In the genomic region with DNA sequence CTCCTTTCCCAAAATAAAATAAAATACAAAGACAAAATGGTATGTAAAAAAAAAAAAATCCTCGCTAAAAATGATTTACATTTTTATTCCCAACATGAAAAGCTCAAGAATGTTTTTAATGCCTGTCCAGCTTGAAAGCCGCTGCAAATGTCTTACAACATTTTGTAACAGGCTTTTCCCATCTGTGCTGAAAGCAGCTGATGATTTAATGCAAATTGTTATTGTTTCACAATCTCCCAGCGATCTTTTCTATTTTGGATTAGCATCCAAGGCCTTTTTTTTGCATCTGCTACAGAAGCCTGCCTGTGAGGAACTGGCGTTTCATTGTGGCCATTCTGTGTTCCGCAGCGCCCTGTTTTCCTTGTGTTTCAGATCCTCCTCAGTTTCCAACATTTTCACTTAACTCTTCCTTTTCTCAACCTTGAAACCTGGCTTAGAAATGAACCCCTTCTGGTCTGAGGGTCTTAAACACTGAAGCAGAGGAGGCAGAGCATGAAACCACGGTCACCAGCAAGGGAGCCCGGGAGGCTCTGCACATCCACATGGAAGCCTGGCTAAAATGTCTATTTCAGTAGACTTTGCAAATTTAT, we compare ENCODE assay signal across 15 cellular contexts.
A peak's percentile ranks its signal among the peaks of the same experiment; 100 is the strongest.
DNase-seq lines count a peak whose midpoint lies in the region; ATAC-seq and TF ChIP-seq lines count a peak whose summit lies in the region.
"Had no signal": no experiment of that assay in that cellular context is flagged by ENCODE, and none has a peak within 500 bp of the region (broad histone marks: within the 10 kb centered on the region; RNA-seq: fewer than 3 reads in every experiment).

No MANE protein-coding gene starts in this region.

- H3K27me3 ChIP-seq in IMR-90 (ENCODE audit: control insufficient read depth, insufficient read depth, low read length) (no peaks in the 10 kb centered on the region), fibroblast of lung (ENCODE audit: control insufficient read depth, insufficient read depth, low read length) (no peaks in the 10 kb centered on the region), muscle layer of duodenum (ENCODE audit: low read depth, low read length) (no peaks in the 10 kb centered on the region), thoracic aorta (replicated peaks; ENCODE audit: insufficient read depth) (no peaks in the 10 kb centered on the region)
- H3K27me3 ChIP-seq: esophagus squamous epithelium, testis had no signal

- peak overlapping the region; percentile 77; the same call in 1 of the 2 replicates for H3K27ac ChIP-seq in IMR-90 (ENCODE audit: insufficient read depth, low read length)
- peak overlapping the region; percentile 87 for H3K27ac ChIP-seq in fibroblast of lung (ENCODE audit: insufficient read depth, low read length)
- H3K27ac ChIP-seq in muscle layer of duodenum (ENCODE audit: low read length): peak overlapping the region; percentile 68
- H3K27ac ChIP-seq in thoracic aorta: peak overlapping the region; percentile 82 to 85
- H3K27ac ChIP-seq: KMS-11, PC-9, testis had no signal

- no peaks in the 10 kb centered on the region for H3K79me1 ChIP-seq in IMR-90 (ENCODE audit: low read depth in 1 of 2, low read length in 2 of 2)

- peak overlapping the region; percentile 36 for H3K4me2 ChIP-seq in IMR-90 (ENCODE audit: low read depth, low read length)
- H3K4me2 ChIP-seq in fibroblast of lung (ENCODE audit: extremely low read depth, insufficient read depth, low read length): peak overlapping the region; percentile 39
- H3K4me2 ChIP-seq: KMS-11, PC-9 had no signal

- dilution Hi-C loops in IMR-90 (cut with HindIII; ENCODE audit: low sequenced_read_pairs, unreplicated experiment): no loop called here

- no peak for TF ChIP-seq POLR2A in IMR-90 (IDR thresholded peaks at IDR 0.05; ENCODE audit: low read depth, low read length)

- 11% methylated on average over 6 of the region's 8 CpGs; no CpG with 5 or more reads in 1 of the 2 experiments for WGBS in IMR-90 (ENCODE audit: extremely low coverage in 2 of 2, insufficient read length in 1 of 2), 2 experiments

- H3K9me3 ChIP-seq in IMR-90 (ENCODE audit: control insufficient read depth, insufficient read depth, low read length) (no peaks in the 10 kb centered on the region), fibroblast of lung (ENCODE audit: control insufficient read depth, insufficient read depth, low read depth, low read length) (no peaks in the 10 kb centered on the region), muscle layer of duodenum (ENCODE audit: control insufficient read depth in 1 of 2, low read length in 2 of 2) (peaks cover 0 to 2% of the 10 kb centered on the region in 2 donors), thoracic aorta (no peaks in the 10 kb centered on the region)
- H3K9me3 ChIP-seq: testis had no signal

- DNase-seq in IMR-90: peak; percentile 87
- peak in 1 of 2 donors; percentile 95 for DNase-seq in fibroblast of lung (ENCODE audit: low read depth in 2 of 2)
- DNase-seq in thoracic aorta (ENCODE audit: low spot score): no peak
- no peak for DNase-seq in GOT3 (lab: John Stamatoyannopoulos, UW)
- DNase-seq: activated CD4-positive, alpha-beta T cell treated with anti-CD3 and anti-CD28 coated beads, Interleukin-2, amount 10 ng/mL, durations not matched to agents 7 days and 5 days; activated effector memory CD4-positive, alpha-beta T cell treated with Interleukin-2 at 50 U/mL for 16 hours; esophagus squamous epithelium; NCI-H2107; PC-9 had no signal

- BruUV-seq in IMR-90 (replicated peaks; lab: Mats Ljungman, UMichigan): no TSS peak

- H3K9ac ChIP-seq in IMR-90 (ENCODE audit: low read depth, low read length) (peak overlapping the region; percentile 7; the same call in 1 of the 2 replicates), fibroblast of lung (ENCODE audit: insufficient read depth, low read length) (no peak overlapping the region)
- H3K9ac ChIP-seq: KMS-11 had no signal

- peak overlapping the region; percentile 74 for H2AFZ ChIP-seq in IMR-90 (replicated peaks; ENCODE audit: low read length, poor library complexity)
- H2AFZ ChIP-seq in fibroblast of lung (ENCODE audit: low read length): peak overlapping the region; percentile 85
- H2AFZ ChIP-seq: PC-9 had no signal

- H4K20me1 ChIP-seq in IMR-90 (ENCODE audit: insufficient read depth, low read length) (no peaks in the 10 kb centered on the region), fibroblast of lung (ENCODE audit: control insufficient read depth, extremely low read depth, insufficient read depth, low read length) (no peaks in the 10 kb centered on the region)

- POLR2A ChIA-PET in IMR-90 (lab: Charles Lee; ENCODE audit: unreplicated experiment): interaction anchor here (0.7 kb wide), 1 partner anchor 1122 kb away, joined by 3 read pairs; no protein-coding TSS in a partner anchor

- H3K4ac ChIP-seq in IMR-90 (ENCODE audit: low read depth, low read length): peak overlapping the region; percentile 79

- H3K36me3 ChIP-seq in IMR-90 (ENCODE audit: control insufficient read depth, insufficient read depth, low read length): no peaks in the 10 kb centered on the region
- no peaks in the 10 kb centered on the region for H3K36me3 ChIP-seq in fibroblast of lung (ENCODE audit: control insufficient read depth, insufficient read depth, low read length)
- no peaks in the 10 kb centered on the region for H3K36me3 ChIP-seq in muscle layer of duodenum (ENCODE audit: control insufficient read depth in 1 of 2, insufficient read depth in 2 of 2, low read length in 2 of 2)
- no peaks in the 10 kb centered on the region for H3K36me3 ChIP-seq in thoracic aorta
- H3K36me3 ChIP-seq: esophagus squamous epithelium had no signal

- peak overlapping the region in 1 of 2 experiments; percentile 83; a peak in 2 of 4 replicates for H4K8ac ChIP-seq in IMR-90 (ENCODE audit: low read depth in 2 of 2, low read length in 2 of 2)

- H2BK120ac ChIP-seq in IMR-90 (ENCODE audit: low read depth, low read length): peak overlapping the region; percentile 87

- TF ChIP-seq CTCF in IMR-90 (conservative IDR thresholded peaks at IDR 0.05; ENCODE audit: low read depth, low read length): no peak
- TF ChIP-seq CTCF in fibroblast of lung (conservative IDR thresholded peaks at IDR 0.05 in 1 of 2, IDR thresholded peaks at IDR 0.05 in 1 of 2; ENCODE audit: low read depth in 1 of 2, low read length in 2 of 2): peak in 1 of 2 donors; percentile 7
- TF ChIP-seq CTCF in thoracic aorta (IDR thresholded peaks at IDR 0.05): no peak

- H3K18ac ChIP-seq in IMR-90 (ENCODE audit: low read depth, low read length): peak overlapping the region; percentile 85

- no peak overlapping the region for H3K4me3 ChIP-seq in IMR-90 (ENCODE audit: insufficient read depth, low read depth, low read length)
- H3K4me3 ChIP-seq in fibroblast of lung (replicated peaks in 1 of 4; ENCODE audit: control extremely low read depth in 1 of 4, insufficient read depth in 1 of 4, low read depth in 3 of 4, low read length in 4 of 4): no peak overlapping the region
- no peak overlapping the region for H3K4me3 ChIP-seq in muscle layer of duodenum (ENCODE audit: low read depth in 1 of 2, low read length in 2 of 2)
- H3K4me3 ChIP-seq in thoracic aorta: peak overlapping the region; percentile 41
- H3K4me3 ChIP-seq: PC-9, testis had no signal

- TF ChIP-seq RAD21 in IMR-90 (IDR thresholded peaks at IDR 0.05; ENCODE audit: low read length): no peak

- CTCF ChIA-PET in IMR-90 (lab: Yijun Ruan, JAX): interaction anchor here (0.6 kb wide), 3 partner anchors 163 to 911 kb away, joined by 4 read pairs; no protein-coding TSS in a partner anchor

- H3K56ac ChIP-seq in IMR-90 (ENCODE audit: extremely low read depth, insufficient read depth, low read length): peak overlapping the region; percentile 12; the same call in 1 of the 2 replicates

- H2AK9ac ChIP-seq in IMR-90 (replicated peaks; ENCODE audit: low read depth, low read length, poor library complexity): no peak overlapping the region

- intact Hi-C loops in IMR-90 (cut with micrococcal nuclease): loop anchor here (1.0 kb wide), 1 partner anchor 773 kb away; no protein-coding TSS in a partner anchor

- no peak overlapping the region for H2BK15ac ChIP-seq in IMR-90 (ENCODE audit: low read depth, low read length)

- H2AK5ac ChIP-seq in IMR-90 (ENCODE audit: low read depth, low read length): no peak overlapping the region

- H3K23ac ChIP-seq in IMR-90 (ENCODE audit: low read depth, low read length): peak overlapping the region; percentile 74; the same call in 1 of the 2 replicates

- in situ Hi-C loops in IMR-90 (cut with MboI; ENCODE audit: low sequenced_read_pairs): loop anchor here (25.0 kb wide), 1 partner anchor 766 kb away; a partner anchor contains a TSS

- H4K91ac ChIP-seq in IMR-90 (ENCODE audit: insufficient read depth, low read depth, low read length): 0 out of 2 replicates have a peak overlapping the region, but pooled peaks have one; percentile 0

- peak overlapping the region; percentile 79; the same call in 1 of the 2 replicates for H2BK20ac ChIP-seq in IMR-90 (ENCODE audit: low read depth, low read length)

- peaks cover 5% of the 10 kb centered on the region for H3K9me1 ChIP-seq in IMR-90 (ENCODE audit: insufficient read depth, low read length)

- peaks cover 13% of the 10 kb centered on the region for H3K4me1 ChIP-seq in IMR-90 (ENCODE audit: control insufficient read depth, insufficient read depth, low read length)
- H3K4me1 ChIP-seq in fibroblast of lung (ENCODE audit: control insufficient read depth, extremely low read depth, insufficient read depth, low read length): peaks cover 20% of the 10 kb centered on the region
- peaks cover 0 to 8% of the 10 kb centered on the region in 2 donors for H3K4me1 ChIP-seq in muscle layer of duodenum (ENCODE audit: control insufficient read depth in 1 of 2, insufficient read depth in 2 of 2, low read length in 2 of 2)
- H3K4me1 ChIP-seq in thoracic aorta (ENCODE audit: control insufficient read depth in 1 of 2, low read depth in 2 of 2): peaks cover 3 to 41% of the 10 kb centered on the region in 2 donors

- peak overlapping the region; percentile 31 for H2BK5ac ChIP-seq in IMR-90 (ENCODE audit: low read depth, low read length, poor library complexity, severe bottlenecking)

- no peaks in the 10 kb centered on the region for H3K79me2 ChIP-seq in fibroblast of lung (ENCODE audit: control insufficient read depth, insufficient read depth, low read length)

- peak overlapping the region; percentile 54; the same call in 1 of the 2 replicates for H3K14ac ChIP-seq in IMR-90 (replicated peaks; ENCODE audit: low read depth, low read length)

- H4K5ac ChIP-seq in IMR-90 (ENCODE audit: low read depth, low read length): peak overlapping the region; percentile 21

- ATAC-seq in IMR-90 (ENCODE audit: low read depth) (peak; percentile 56), thoracic aorta (ENCODE audit: insufficient number of reproducible peaks, low FRiP score, low read depth) (peak; percentile 69), HG03571 (IDR thresholded peaks at IDR 0.05; ENCODE audit: unreplicated experiment) (no peak), GM21390 (IDR thresholded peaks at IDR 0.05; ENCODE audit: unreplicated experiment) (no peak), HG02973 (IDR thresholded peaks at IDR 0.05; ENCODE audit: unreplicated experiment) (no peak)

TF ChIP-seq in IMR-90, 13 proteins besides CTCF, POLR2A, EP300 and RAD21 (continues in another document):
- no peak for TF ChIP-seq MXI1 (IDR thresholded peaks at IDR 0.05; ENCODE audit: borderline replicate concordance, low read depth, low read length)

Comparison
In these comparisons a context has a peak if more than half of its experiments do, and no peak if none do; other contexts are left out.
1. ATAC-seq: peak in IMR-90 (single experiment) and thoracic aorta (single experiment); none in HG03571 (single experiment), GM21390 (single experiment) and HG02973 (single experiment).
2. Peak in every context shown above with its lines, with median percentiles within 50 percentile points of each other: H3K27ac ChIP-seq.